15 cellular contexts compared by ENCODE assay signal in the genomic region with DNA sequence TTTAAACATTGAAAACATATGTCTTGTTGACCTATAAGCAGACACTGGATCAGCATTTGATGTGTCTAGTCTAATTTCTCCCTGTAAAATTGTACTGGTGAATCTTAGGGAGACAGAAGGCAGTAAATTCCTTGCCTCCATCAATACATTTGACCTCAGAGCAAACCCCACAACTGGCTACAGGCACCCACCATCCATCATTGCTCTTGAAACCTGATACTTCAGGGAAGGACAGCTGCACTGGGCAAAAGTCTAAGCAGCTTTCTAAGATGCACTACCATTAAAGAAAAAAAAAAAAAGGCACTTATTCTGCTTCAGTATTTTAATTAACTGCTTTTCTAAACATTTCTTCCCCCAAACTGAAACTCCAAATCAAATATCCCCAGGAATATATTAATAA.
DNase-seq lines count a peak whose midpoint lies in the region; ATAC-seq and TF ChIP-seq lines count a peak whose summit lies in the region.
"Had no signal": no experiment of that assay in that cellular context is flagged by ENCODE, and none has a peak within 500 bp of the region (broad histone marks: within the 10 kb centered on the region; RNA-seq: fewer than 3 reads in every experiment).

No MANE protein-coding gene starts in this region.

- no peak for TF ChIP-seq CTCF in dorsolateral prefrontal cortex (IDR thresholded peaks at IDR 0.05 in 54 of 56, conservative IDR thresholded peaks at IDR 0.05 in 2 of 56; ENCODE audit: low read depth in 1 of 56, partially characterized antibody in 56 of 56)

- ATAC-seq in left colon = no peak
- ATAC-seq: SK-N-SH treated with all-trans-retinoic acid at 6 μM for 48 hours had no signal

- no peaks in the 10 kb centered on the region for H3K27me3 ChIP-seq in dorsolateral prefrontal cortex

- intact Hi-C loops in dorsolateral prefrontal cortex (cut with DNase I) (loop anchor here (5.0 to 10.0 kb wide), 4 partner anchors 154 to 486 kb away; no protein-coding TSS in a partner anchor), left colon (cut with DNase I, micrococcal nuclease) (no loop called here)

- peak overlapping the region in 51 of 59 donors; percentile 1 to 98 (median 75) for H3K27ac ChIP-seq in dorsolateral prefrontal cortex

- peak overlapping the region in 33 of 59 donors; percentile 0 to 94 (median 19) for H3K4me3 ChIP-seq in dorsolateral prefrontal cortex
- H3K4me3 ChIP-seq in skeletal muscle cell (ENCODE audit: low read depth, low read length) = no peak overlapping the region

- DNase-seq in NCI-H748 (lab: John Stamatoyannopoulos, UW; ENCODE audit: unreplicated experiment) (peak; percentile 9), NCI-H748 treated with DMSO at 0.1 percent for 48 hours (lab: John Stamatoyannopoulos, UW) (no peak), NCI-H69 (lab: John Stamatoyannopoulos, UW) (peak; percentile 84), dorsolateral prefrontal cortex (no peak), skeletal muscle cell (ENCODE audit: low read depth) (peak; percentile 13), DMS79 treated with DMSO at 0.1 percent for 48 hours (lab: John Stamatoyannopoulos, UW) (no peak), DMS114 treated with DMSO at 0.1 percent for 48 hours (lab: John Stamatoyannopoulos, UW; ENCODE audit: unreplicated experiment) (no peak), left colon (no peak)
- DNase-seq: BE2C; CD4-positive, alpha-beta memory T cell; HFFc6; KBM-7; NCI-H1048; NCI-H2029 treated with DMSO at 0.1 percent for 48 hours had no signal

Comparison
In these comparisons a context has a peak if more than half of its experiments do, and no peak if none do; other contexts are left out.
1. DNase-seq: peak in NCI-H748 (single experiment), NCI-H69 (single experiment) and skeletal muscle cell (single experiment); none in NCI-H748 treated with DMSO at 0.1 percent for 48 hours (single experiment), dorsolateral prefrontal cortex (0 of 10), DMS79 treated with DMSO at 0.1 percent for 48 hours (single experiment), DMS114 treated with DMSO at 0.1 percent for 48 hours (single experiment) and left colon (0 of 2).
2. intact Hi-C loops: an anchor here in dorsolateral prefrontal cortex (5.0 to 10.0 kb wide); none called in left colon.